ENCODE assay signal across 15 cellular contexts in genomic region chr3:195366200-195366910, GRCh38.
"Had no signal": no experiment of that assay in that cellular context is flagged by ENCODE, and none has a peak within 500 bp of the region (broad histone marks: within the 10 kb centered on the region; RNA-seq: fewer than 3 reads in every experiment).

No MANE protein-coding gene starts in this region.

- H3K9me3 ChIP-seq: pancreas, vagina had no signal

- H3K4me1 Mint-ChIP-seq: nephron progenitor cell had no signal

- H3K36me3 ChIP-seq: pancreas had no signal

- H3K4me3 ChIP-seq: coronary artery, pancreas, tibial nerve, vagina had no signal

- DNase-seq: activated B cell treated with CpG ODN at 0.5 μM for 24 hours; activated CD4-positive, alpha-beta T cell treated with anti-CD3 and anti-CD28 coated beads, Interleukin-2, amount 10 ng/mL, durations not matched to agents 24 days and 14 days; activated naive CD4-positive, alpha-beta T cell; activated naive CD8-positive, alpha-beta T cell treated with anti-CD3 and anti-CD28 coated beads, Interleukin-2, amount 50 U/mL, for 24 hours; caudate nucleus; effector CD8-positive, alpha-beta T cell; left cardiac atrium; mesenchymal stem cell; nephron progenitor cell; pancreas had no signal

- FAIRE-seq: pancreas had no signal

- ATAC-seq: activated naive CD8-positive, alpha-beta T cell treated with anti-CD3 and anti-CD28 coated beads, Interleukin-2, amount 50 U/mL, for 24 hours; left cardiac atrium; pancreas had no signal

- H3K9me3 Mint-ChIP-seq: activated B cell treated with CpG ODN at 0.5 μM for 24 hours; activated CD4-positive, alpha-beta T cell treated with anti-CD3 and anti-CD28 coated beads, Interleukin-2, amount 10 ng/mL, durations not matched to agents 24 days and 14 days; activated naive CD8-positive, alpha-beta T cell treated with anti-CD3 and anti-CD28 coated beads, Interleukin-2, amount 50 U/mL, for 24 hours; activated T-helper 1 cell treated with anti-CD3 and anti-CD28 coated beads, Interleukin-12 subunit alpha, Interleukin-12 subunit beta, Interleukin-2, Interleukin-4 antibody, amounts not matched to agents 30 ng/mL and 10 ng/mL and 1 ng/mL, durations not matched to agents 14 hours and 24 hours and 36 hours; T-helper 1 cell treated with Interleukin-12 subunit alpha and Interleukin-12 subunit beta and Interleukin-4 antibody, amounts not matched to agents 30 μg/mL and 1 μg/mL, for 36 hours had no signal

- H3K27ac ChIP-seq: coronary artery, pancreas, tibial nerve, vagina had no signal

- H3K27ac Mint-ChIP-seq: activated B cell treated with CpG ODN at 0.5 μM for 24 hours; activated CD4-positive, alpha-beta T cell treated with anti-CD3 and anti-CD28 coated beads, Interleukin-2, amount 10 ng/mL, durations not matched to agents 24 days and 14 days; activated naive CD8-positive, alpha-beta T cell treated with anti-CD3 and anti-CD28 coated beads, Interleukin-2, amount 50 U/mL, for 24 hours; activated T-helper 1 cell treated with anti-CD3 and anti-CD28 coated beads, Interleukin-12 subunit alpha, Interleukin-12 subunit beta, Interleukin-2, Interleukin-4 antibody, amounts not matched to agents 30 ng/mL and 10 ng/mL and 1 ng/mL, durations not matched to agents 14 hours and 24 hours and 36 hours; nephron progenitor cell; T-helper 1 cell treated with Interleukin-12 subunit alpha and Interleukin-12 subunit beta and Interleukin-4 antibody, amounts not matched to agents 30 μg/mL and 1 μg/mL, for 36 hours had no signal

- H3K27me3 ChIP-seq: pancreas, tibial nerve, vagina had no signal

- H3K4me3 Mint-ChIP-seq: activated B cell treated with CpG ODN at 0.5 μM for 24 hours; activated CD4-positive, alpha-beta T cell treated with anti-CD3 and anti-CD28 coated beads, Interleukin-2, amount 10 ng/mL, durations not matched to agents 24 days and 14 days; activated naive CD8-positive, alpha-beta T cell treated with anti-CD3 and anti-CD28 coated beads, Interleukin-2, amount 50 U/mL, for 24 hours; activated T-helper 1 cell treated with anti-CD3 and anti-CD28 coated beads, Interleukin-12 subunit alpha, Interleukin-12 subunit beta, Interleukin-2, Interleukin-4 antibody, amounts not matched to agents 30 ng/mL and 10 ng/mL and 1 ng/mL, durations not matched to agents 14 hours and 24 hours and 36 hours; nephron progenitor cell; T-helper 1 cell treated with Interleukin-12 subunit alpha and Interleukin-12 subunit beta and Interleukin-4 antibody, amounts not matched to agents 30 μg/mL and 1 μg/mL, for 36 hours had no signal

- H3K27me3 Mint-ChIP-seq: activated B cell treated with CpG ODN at 0.5 μM for 24 hours; activated CD4-positive, alpha-beta T cell treated with anti-CD3 and anti-CD28 coated beads, Interleukin-2, amount 10 ng/mL, durations not matched to agents 24 days and 14 days; activated naive CD8-positive, alpha-beta T cell treated with anti-CD3 and anti-CD28 coated beads, Interleukin-2, amount 50 U/mL, for 24 hours had no signal

- H3K4me1 ChIP-seq: pancreas, tibial nerve, vagina had no signal
